Comparison of ENCODE assay signal across 1 cellular context in the genomic region with DNA sequence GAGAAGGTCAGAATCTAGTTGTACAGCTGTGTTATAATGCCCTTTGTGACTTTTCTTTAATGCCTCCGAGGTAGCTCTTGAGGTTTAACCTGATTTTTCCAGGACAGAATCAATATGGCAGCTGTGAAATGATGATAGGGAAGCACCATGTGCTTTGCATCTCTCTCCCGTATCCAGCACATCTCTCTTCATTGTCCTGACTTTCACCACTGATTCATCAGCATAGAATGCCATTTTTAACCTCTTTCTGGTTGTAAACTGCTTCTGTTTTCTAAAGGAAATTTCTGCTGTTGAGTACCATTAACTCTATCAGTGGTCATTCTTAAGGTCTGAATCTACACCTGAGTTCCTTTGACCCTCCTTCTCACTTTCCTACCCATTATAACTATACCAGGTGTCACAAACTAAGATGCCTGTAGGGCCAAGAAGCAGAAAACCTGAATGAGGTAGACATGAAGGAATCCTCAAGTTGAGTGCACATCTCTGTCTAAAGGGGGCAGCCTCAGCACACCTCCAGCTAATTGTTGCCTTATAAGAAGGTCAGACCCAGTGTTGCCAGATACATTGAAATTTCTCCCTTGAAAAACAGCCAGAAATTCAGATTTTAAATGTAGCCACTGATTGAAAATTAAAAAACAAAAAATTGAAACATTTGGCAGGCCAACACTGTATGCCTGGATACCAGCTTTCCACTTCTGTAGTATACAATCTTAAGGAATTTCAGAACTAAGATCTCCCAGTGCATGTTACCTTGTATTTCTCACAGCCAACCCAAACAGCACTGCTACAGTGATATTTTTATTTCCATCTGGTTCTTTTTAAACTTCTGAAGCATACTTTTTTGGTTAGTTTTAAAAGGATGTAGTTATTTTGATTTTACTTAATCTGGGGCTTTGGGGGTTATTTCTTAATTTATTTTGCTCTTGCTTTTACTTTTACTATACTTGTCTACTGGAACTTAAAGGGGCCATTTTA.
TF ChIP-seq lines count a peak whose summit lies in the region.

No MANE protein-coding gene starts in this region.

TF ChIP-seq in GM23338, 12 proteins besides CTCF, POLR2A, EP300 and RAD21:
- TF ChIP-seq, protein P1, sequence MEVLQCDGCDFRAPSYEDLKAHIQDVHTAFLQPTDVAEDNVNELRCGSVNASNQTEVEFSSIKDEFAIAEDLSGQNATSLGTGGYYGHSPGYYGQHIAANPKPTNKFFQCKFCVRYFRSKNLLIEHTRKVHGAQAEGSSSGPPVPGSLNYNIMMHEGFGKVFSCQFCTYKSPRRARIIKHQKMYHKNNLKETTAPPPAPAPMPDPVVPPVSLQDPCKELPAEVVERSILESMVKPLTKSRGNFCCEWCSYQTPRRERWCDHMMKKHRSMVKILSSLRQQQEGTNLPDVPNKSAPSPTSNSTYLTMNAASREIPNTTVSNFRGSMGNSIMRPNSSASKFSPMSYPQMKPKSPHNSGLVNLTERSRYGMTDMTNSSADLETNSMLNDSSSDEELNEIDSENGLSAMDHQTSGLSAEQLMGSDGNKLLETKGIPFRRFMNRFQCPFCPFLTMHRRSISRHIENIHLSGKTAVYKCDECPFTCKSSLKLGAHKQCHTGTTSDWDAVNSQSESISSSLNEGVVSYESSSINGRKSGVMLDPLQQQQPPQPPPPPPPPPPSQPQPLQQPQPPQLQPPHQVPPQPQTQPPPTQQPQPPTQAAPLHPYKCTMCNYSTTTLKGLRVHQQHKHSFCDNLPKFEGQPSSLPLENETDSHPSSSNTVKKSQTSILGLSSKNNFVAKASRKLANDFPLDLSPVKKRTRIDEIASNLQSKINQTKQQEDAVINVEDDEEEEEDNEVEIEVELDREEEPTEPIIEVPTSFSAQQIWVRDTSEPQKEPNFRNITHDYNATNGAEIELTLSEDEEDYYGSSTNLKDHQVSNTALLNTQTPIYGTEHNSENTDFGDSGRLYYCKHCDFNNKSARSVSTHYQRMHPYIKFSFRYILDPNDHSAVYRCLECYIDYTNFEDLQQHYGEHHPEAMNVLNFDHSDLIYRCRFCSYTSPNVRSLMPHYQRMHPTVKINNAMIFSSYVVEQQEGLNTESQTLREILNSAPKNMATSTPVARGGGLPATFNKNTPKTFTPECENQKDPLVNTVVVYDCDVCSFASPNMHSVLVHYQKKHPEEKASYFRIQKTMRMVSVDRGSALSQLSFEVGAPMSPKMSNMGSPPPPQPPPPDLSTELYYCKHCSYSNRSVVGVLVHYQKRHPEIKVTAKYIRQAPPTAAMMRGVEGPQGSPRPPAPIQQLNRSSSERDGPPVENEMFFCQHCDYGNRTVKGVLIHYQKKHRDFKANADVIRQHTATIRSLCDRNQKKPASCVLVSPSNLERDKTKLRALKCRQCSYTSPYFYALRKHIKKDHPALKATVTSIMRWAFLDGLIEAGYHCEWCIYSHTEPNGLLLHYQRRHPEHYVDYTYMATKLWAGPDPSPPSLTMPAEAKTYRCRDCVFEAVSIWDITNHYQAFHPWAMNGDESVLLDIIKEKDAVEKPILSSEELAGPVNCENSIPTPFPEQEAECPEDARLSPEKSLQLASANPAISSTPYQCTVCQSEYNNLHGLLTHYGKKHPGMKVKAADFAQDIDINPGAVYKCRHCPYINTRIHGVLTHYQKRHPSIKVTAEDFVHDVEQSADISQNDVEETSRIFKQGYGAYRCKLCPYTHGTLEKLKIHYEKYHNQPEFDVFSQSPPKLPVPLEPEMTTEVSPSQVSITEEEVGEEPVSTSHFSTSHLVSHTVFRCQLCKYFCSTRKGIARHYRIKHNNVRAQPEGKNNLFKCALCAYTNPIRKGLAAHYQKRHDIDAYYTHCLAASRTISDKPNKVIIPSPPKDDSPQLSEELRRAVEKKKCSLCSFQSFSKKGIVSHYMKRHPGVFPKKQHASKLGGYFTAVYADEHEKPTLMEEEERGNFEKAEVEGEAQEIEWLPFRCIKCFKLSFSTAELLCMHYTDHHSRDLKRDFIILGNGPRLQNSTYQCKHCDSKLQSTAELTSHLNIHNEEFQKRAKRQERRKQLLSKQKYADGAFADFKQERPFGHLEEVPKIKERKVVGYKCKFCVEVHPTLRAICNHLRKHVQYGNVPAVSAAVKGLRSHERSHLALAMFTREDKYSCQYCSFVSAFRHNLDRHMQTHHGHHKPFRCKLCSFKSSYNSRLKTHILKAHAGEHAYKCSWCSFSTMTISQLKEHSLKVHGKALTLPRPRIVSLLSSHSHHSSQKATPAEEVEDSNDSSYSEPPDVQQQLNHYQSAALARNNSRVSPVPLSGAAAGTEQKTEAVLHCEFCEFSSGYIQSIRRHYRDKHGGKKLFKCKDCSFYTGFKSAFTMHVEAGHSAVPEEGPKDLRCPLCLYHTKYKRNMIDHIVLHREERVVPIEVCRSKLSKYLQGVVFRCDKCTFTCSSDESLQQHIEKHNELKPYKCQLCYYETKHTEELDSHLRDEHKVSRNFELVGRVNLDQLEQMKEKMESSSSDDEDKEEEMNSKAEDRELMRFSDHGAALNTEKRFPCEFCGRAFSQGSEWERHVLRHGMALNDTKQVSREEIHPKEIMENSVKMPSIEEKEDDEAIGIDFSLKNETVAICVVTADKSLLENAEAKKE (CRISPR knock-in tag; IDR thresholded peaks at IDR 0.05), result no peak
- TF ChIP-seq JUNB (IDR thresholded peaks at IDR 0.05; ENCODE audit: unreplicated experiment) (no peak), EZH2phosphoT487 (IDR thresholded peaks at IDR 0.05; ENCODE audit: unreplicated experiment) (no peak), CREB1 (CRISPR knock-in tag; IDR thresholded peaks at IDR 0.05; ENCODE audit: low read depth) (no peak), NANOG (IDR thresholded peaks at IDR 0.05; ENCODE audit: borderline replicate concordance) (no peak), ZNF114 (CRISPR knock-in tag; IDR thresholded peaks at IDR 0.05) (no peak), EZH2 (IDR thresholded peaks at IDR 0.05; ENCODE audit: low read depth, unreplicated experiment) (no peak), STAT1 (IDR thresholded peaks at IDR 0.05; ENCODE audit: unreplicated experiment) (no peak)
- TF ChIP-seq, protein P2, sequence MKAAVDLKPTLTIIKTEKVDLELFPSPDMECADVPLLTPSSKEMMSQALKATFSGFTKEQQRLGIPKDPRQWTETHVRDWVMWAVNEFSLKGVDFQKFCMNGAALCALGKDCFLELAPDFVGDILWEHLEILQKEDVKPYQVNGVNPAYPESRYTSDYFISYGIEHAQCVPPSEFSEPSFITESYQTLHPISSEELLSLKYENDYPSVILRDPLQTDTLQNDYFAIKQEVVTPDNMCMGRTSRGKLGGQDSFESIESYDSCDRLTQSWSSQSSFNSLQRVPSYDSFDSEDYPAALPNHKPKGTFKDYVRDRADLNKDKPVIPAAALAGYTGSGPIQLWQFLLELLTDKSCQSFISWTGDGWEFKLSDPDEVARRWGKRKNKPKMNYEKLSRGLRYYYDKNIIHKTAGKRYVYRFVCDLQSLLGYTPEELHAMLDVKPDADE (IDR thresholded peaks at IDR 0.05), result no peak
- TF ChIP-seq, protein P3, sequence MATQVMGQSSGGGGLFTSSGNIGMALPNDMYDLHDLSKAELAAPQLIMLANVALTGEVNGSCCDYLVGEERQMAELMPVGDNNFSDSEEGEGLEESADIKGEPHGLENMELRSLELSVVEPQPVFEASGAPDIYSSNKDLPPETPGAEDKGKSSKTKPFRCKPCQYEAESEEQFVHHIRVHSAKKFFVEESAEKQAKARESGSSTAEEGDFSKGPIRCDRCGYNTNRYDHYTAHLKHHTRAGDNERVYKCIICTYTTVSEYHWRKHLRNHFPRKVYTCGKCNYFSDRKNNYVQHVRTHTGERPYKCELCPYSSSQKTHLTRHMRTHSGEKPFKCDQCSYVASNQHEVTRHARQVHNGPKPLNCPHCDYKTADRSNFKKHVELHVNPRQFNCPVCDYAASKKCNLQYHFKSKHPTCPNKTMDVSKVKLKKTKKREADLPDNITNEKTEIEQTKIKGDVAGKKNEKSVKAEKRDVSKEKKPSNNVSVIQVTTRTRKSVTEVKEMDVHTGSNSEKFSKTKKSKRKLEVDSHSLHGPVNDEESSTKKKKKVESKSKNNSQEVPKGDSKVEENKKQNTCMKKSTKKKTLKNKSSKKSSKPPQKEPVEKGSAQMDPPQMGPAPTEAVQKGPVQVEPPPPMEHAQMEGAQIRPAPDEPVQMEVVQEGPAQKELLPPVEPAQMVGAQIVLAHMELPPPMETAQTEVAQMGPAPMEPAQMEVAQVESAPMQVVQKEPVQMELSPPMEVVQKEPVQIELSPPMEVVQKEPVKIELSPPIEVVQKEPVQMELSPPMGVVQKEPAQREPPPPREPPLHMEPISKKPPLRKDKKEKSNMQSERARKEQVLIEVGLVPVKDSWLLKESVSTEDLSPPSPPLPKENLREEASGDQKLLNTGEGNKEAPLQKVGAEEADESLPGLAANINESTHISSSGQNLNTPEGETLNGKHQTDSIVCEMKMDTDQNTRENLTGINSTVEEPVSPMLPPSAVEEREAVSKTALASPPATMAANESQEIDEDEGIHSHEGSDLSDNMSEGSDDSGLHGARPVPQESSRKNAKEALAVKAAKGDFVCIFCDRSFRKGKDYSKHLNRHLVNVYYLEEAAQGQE (IDR thresholded peaks at IDR 0.05; ENCODE audit: unreplicated experiment), result no peak
